17 cellular contexts compared by ENCODE assay signal in genomic region chr5:52674815-52675545, GRCh38.
DNase-seq lines count a peak whose midpoint lies in the region; ATAC-seq and TF ChIP-seq lines count a peak whose summit lies in the region.
"Had no signal": no experiment of that assay in that cellular context is flagged by ENCODE, and none has a peak within 500 bp of the region (broad histone marks: within the 10 kb centered on the region; RNA-seq: fewer than 3 reads in every experiment).

No MANE protein-coding gene starts in this region.

- no peak for TF ChIP-seq CTCF in epithelial cell of proximal tubule (conservative IDR thresholded peaks at IDR 0.05; ENCODE audit: low read depth, low read length)
- TF ChIP-seq CTCF in uterus (IDR thresholded peaks at IDR 0.05) = no peak

- H3K4me3 Mint-ChIP-seq in activated naive CD4-positive, alpha-beta T cell treated with anti-CD3 and anti-CD28 coated beads, Interleukin-2, amount 10 ng/mL, durations not matched to agents 7 days and 5 days = no peak overlapping the region
- H3K4me3 Mint-ChIP-seq: brain; CD8-positive, alpha-beta memory T cell; stimulated activated naive CD8-positive, alpha-beta T cell treated with anti-CD3 and anti-CD28 coated beads, Interleukin-15, Interleukin-2, amounts not matched to agents 100 ng/mL and 50 ng/mL, for 24 hours had no signal

- no peaks in the 10 kb centered on the region for H3K36me3 Mint-ChIP-seq in activated naive CD4-positive, alpha-beta T cell treated with anti-CD3 and anti-CD28 coated beads, Interleukin-2, amount 10 ng/mL, durations not matched to agents 7 days and 5 days
- H3K36me3 Mint-ChIP-seq: brain; CD8-positive, alpha-beta memory T cell had no signal

- H3K4me1 Mint-ChIP-seq in activated naive CD4-positive, alpha-beta T cell treated with anti-CD3 and anti-CD28 coated beads, Interleukin-2, amount 10 ng/mL, durations not matched to agents 7 days and 5 days = peaks cover 10% of the 10 kb centered on the region
- H3K4me1 Mint-ChIP-seq: brain had no signal

- H3K36me3 ChIP-seq in uterus = no peaks in the 10 kb centered on the region
- H3K36me3 ChIP-seq: esophagus squamous epithelium had no signal

- no peak for ATAC-seq in GM18868 (IDR thresholded peaks at IDR 0.05; ENCODE audit: unreplicated experiment)
- ATAC-seq: HepG2 had no signal

- DNase-seq in EH (ENCODE audit: low read depth) (peak; percentile 92), RKO (ENCODE audit: low spot score) (peak; percentile 11), epithelial cell of proximal tubule (ENCODE audit: low read depth) (peak; percentile 36), renal cortical epithelial cell (ENCODE audit: low read depth) (peak; percentile 86), midbrain (lab: John Stamatoyannopoulos, UW) (no peak), uterus (no peak)
- DNase-seq in activated naive CD4-positive, alpha-beta T cell treated with anti-CD3 and anti-CD28 coated beads, Interleukin-2, amount 10 ng/mL, durations not matched to agents 7 days and 5 days = no peak
- DNase-seq: activated CD4-positive, alpha-beta T cell treated with anti-CD3 and anti-CD28 coated beads for 4 hours; CD8-positive, alpha-beta memory T cell; esophagus squamous epithelium; NCI-H1930; nucleus accumbens; stimulated activated CD4-positive, alpha-beta T cell treated with anti-CD3 and anti-CD28 coated beads, Interleukin-4, amount 100 ng/mL, for 24 hours had no signal

- no peak for TF ChIP-seq POLR2A in uterus (IDR thresholded peaks at IDR 0.05)

- no peak overlapping the region for H3K4me3 ChIP-seq in epithelial cell of proximal tubule (ENCODE audit: low read depth, low read length)
- H3K4me3 ChIP-seq in uterus = no peak overlapping the region
- H3K4me3 ChIP-seq: esophagus squamous epithelium had no signal

- no peaks in the 10 kb centered on the region for H3K9me3 Mint-ChIP-seq in activated naive CD4-positive, alpha-beta T cell treated with anti-CD3 and anti-CD28 coated beads, Interleukin-2, amount 10 ng/mL, durations not matched to agents 7 days and 5 days
- H3K9me3 Mint-ChIP-seq: CD8-positive, alpha-beta memory T cell had no signal

- H3K27me3 ChIP-seq in uterus = no peaks in the 10 kb centered on the region
- H3K27me3 ChIP-seq: esophagus squamous epithelium had no signal

- H3K9me3 ChIP-seq in uterus = no peaks in the 10 kb centered on the region
- H3K9me3 ChIP-seq: esophagus squamous epithelium had no signal

- intact Hi-C loops in uterus (cut with DNase I; ENCODE audit: low total_unique reads) = no loop called here

- no peak overlapping the region for H3K27ac Mint-ChIP-seq in activated naive CD4-positive, alpha-beta T cell treated with anti-CD3 and anti-CD28 coated beads, Interleukin-2, amount 10 ng/mL, durations not matched to agents 7 days and 5 days
- H3K27ac Mint-ChIP-seq: brain; CD8-positive, alpha-beta memory T cell; stimulated activated naive CD8-positive, alpha-beta T cell treated with anti-CD3 and anti-CD28 coated beads, Interleukin-15, Interleukin-2, amounts not matched to agents 100 ng/mL and 50 ng/mL, for 24 hours had no signal

- peak overlapping the region in 1 of 2 donors; percentile 36 for H3K27ac ChIP-seq in uterus

- CTCF ChIA-PET in activated naive CD4-positive, alpha-beta T cell treated with anti-CD3 and anti-CD28 coated beads, Interleukin-2, amount 10 ng/mL, durations not matched to agents 7 days and 5 days (lab: Charles Lee) = no interaction called here

- H3K27me3 Mint-ChIP-seq in activated naive CD4-positive, alpha-beta T cell treated with anti-CD3 and anti-CD28 coated beads, Interleukin-2, amount 10 ng/mL, durations not matched to agents 7 days and 5 days = no peaks in the 10 kb centered on the region
- H3K27me3 Mint-ChIP-seq: CD8-positive, alpha-beta memory T cell; stimulated activated naive CD8-positive, alpha-beta T cell treated with anti-CD3 and anti-CD28 coated beads, Interleukin-15, Interleukin-2, amounts not matched to agents 100 ng/mL and 50 ng/mL, for 24 hours had no signal

- H3K4me1 ChIP-seq in uterus = no peaks in the 10 kb centered on the region
- H3K4me1 ChIP-seq: esophagus squamous epithelium had no signal

Comparison
In these comparisons a context has a peak if more than half of its experiments do, and no peak if none do; other contexts are left out.
1. DNase-seq: peak in EH (single experiment), RKO (single experiment), epithelial cell of proximal tubule (single experiment) and renal cortical epithelial cell (single experiment); none in midbrain (single experiment), uterus (0 of 2) and activated naive CD4-positive, alpha-beta T cell treated with anti-CD3 and anti-CD28 coated beads, Interleukin-2, amount 10 ng/mL, durations not matched to agents 7 days and 5 days (single experiment).